31 cellular contexts compared by ENCODE assay signal in genomic region chr1:53255031-53255430, GRCh38. TPM values are rescaled to one million over a fixed set of nuclear protein-coding genes. Genes with fewer than 3 reads are reported as not detected.
DNase-seq lines count a peak whose midpoint lies in the region; ATAC-seq, FAIRE-seq and TF ChIP-seq lines count a peak whose summit lies in the region.
"Had no signal": no experiment of that assay in that cellular context is flagged by ENCODE, and none has a peak within 500 bp of the region (broad histone marks: within the 10 kb centered on the region; RNA-seq: fewer than 3 reads in every experiment).

No MANE protein-coding gene starts in this region.

- no peak for DNase-seq in GM12865 (ENCODE audit: low read depth)
- DNase-seq in endodermal cell, result no peak
- DNase-seq in neural crest cell (ENCODE audit: low read depth, low spot score), result no peak
- DNase-seq in right lobe of liver, result no peak
- DNase-seq in HepG2 (ENCODE audit: low spot score), result no peak
- DNase-seq in NCI-H128 (lab: John Stamatoyannopoulos, UW; ENCODE audit: unreplicated experiment), result no peak
- DNase-seq: activated CD4-positive, alpha-beta T cell treated with anti-CD3 and anti-CD28 coated beads for 48 hours; activated CD8-positive, alpha-beta memory T cell treated with anti-CD3 and anti-CD28 coated beads, Interleukin-2, amount 10 ng/mL, durations not matched to agents 7 days and 5 days; aorta; CD4-positive, alpha-beta T cell; central memory CD4-positive, alpha-beta T cell; dorsolateral prefrontal cortex; foreskin fibroblast; GOT3; heart left ventricle; Kasumi-1; left ventricle myocardium inferior; NCI-H1930; NCI-H2227 treated with DMSO at 0.1 percent for 48 hours; NCI-H69; right cardiac atrium had no signal

- H3K27me3 ChIP-seq in KMS-11 (ENCODE audit: insufficient read depth, low read depth), result no peaks in the 10 kb centered on the region
- no peaks in the 10 kb centered on the region for H3K27me3 ChIP-seq in endodermal cell (ENCODE audit: control insufficient read depth, insufficient read depth, low read length, poor library complexity, severe bottlenecking)
- H3K27me3 ChIP-seq in right lobe of liver, result no peaks in the 10 kb centered on the region
- H3K27me3 ChIP-seq in HepG2 (ENCODE audit: control insufficient read depth in 1 of 2, insufficient read depth in 2 of 2, low read length in 2 of 2), result no peaks in the 10 kb centered on the region
- H3K27me3 ChIP-seq: dorsolateral prefrontal cortex, heart left ventricle had no signal

- ATAC-seq in right lobe of liver (no peak), HepG2 (no peak; the same call in 2 of the 3 replicates)
- ATAC-seq: activated CD8-positive, alpha-beta memory T cell treated with anti-CD3 and anti-CD28 coated beads, Interleukin-2, amount 10 ng/mL, durations not matched to agents 7 days and 5 days; heart left ventricle; right cardiac atrium had no signal

- TF ChIP-seq CTCF in GM12865 (IDR thresholded peaks at IDR 0.05; ENCODE audit: insufficient read depth, low read depth, low read length, missing control alignments) (peak; percentile 4), KMS-11 (conservative IDR thresholded peaks at IDR 0.05; ENCODE audit: low read depth, low read length) (peak; percentile 30), endodermal cell (conservative IDR thresholded peaks at IDR 0.05) (peak; percentile 54), neural crest cell (conservative IDR thresholded peaks at IDR 0.05) (peak; percentile 18), right lobe of liver (IDR thresholded peaks at IDR 0.05) (no peak), HepG2 (CRISPR knock-in tag; IDR thresholded peaks at IDR 0.05) (no peak)

- no peak for TF ChIP-seq POLR2A in right lobe of liver (IDR thresholded peaks at IDR 0.05)
- no peak for TF ChIP-seq POLR2A in HepG2 (IDR thresholded peaks at IDR 0.05; ENCODE audit: insufficient read depth in 1 of 2, low read depth in 2 of 2, low read length in 2 of 2)

- in situ Hi-C loops in HepG2 (cut with HindIII; ENCODE audit: extremely low pct_ligation_motif_present, low pct_unique_long_range_greater_than_20kb), result no loop called here

- no peak overlapping the region for H3K9ac ChIP-seq in KMS-11
- no peak overlapping the region for H3K9ac ChIP-seq in endodermal cell (ENCODE audit: extremely low read depth, low read length, poor library complexity, severe bottlenecking)
- no peak overlapping the region for H3K9ac ChIP-seq in HepG2 (ENCODE audit: insufficient read depth, low read depth, low read length)
- H3K9ac ChIP-seq: parathyroid adenoma had no signal

- H3K4me2 ChIP-seq in KMS-11, result no peak overlapping the region
- H3K4me2 ChIP-seq in HepG2 (ENCODE audit: low read depth, low read length), result no peak overlapping the region

- H3K79me2 ChIP-seq in KMS-11 (ENCODE audit: insufficient read depth, low read depth) (no peaks in the 10 kb centered on the region), HepG2 (ENCODE audit: insufficient read depth, low read length) (no peaks in the 10 kb centered on the region)
- H3K79me2 ChIP-seq: parathyroid adenoma had no signal

- H3K9me3 ChIP-seq in endodermal cell (ENCODE audit: control insufficient read depth, low read length), result no peaks in the 10 kb centered on the region
- no peaks in the 10 kb centered on the region for H3K9me3 ChIP-seq in right lobe of liver
- H3K9me3 ChIP-seq in HepG2 (ENCODE audit: low read length), result no peaks in the 10 kb centered on the region
- H3K9me3 ChIP-seq: heart left ventricle, left ventricle myocardium inferior had no signal

- peaks cover 7% of the 10 kb centered on the region; the same call in 1 of the 2 replicates for H3K36me3 ChIP-seq in KMS-11 (ENCODE audit: insufficient read depth)
- peaks cover 70% of the 10 kb centered on the region for H3K36me3 ChIP-seq in endodermal cell (ENCODE audit: control insufficient read depth, insufficient read depth, low read length)
- no peaks in the 10 kb centered on the region for H3K36me3 ChIP-seq in right lobe of liver
- H3K36me3 ChIP-seq in HepG2 (replicated peaks in 1 of 2; ENCODE audit: control insufficient read depth in 1 of 2, insufficient read depth in 2 of 2, low read length in 2 of 2), result peaks cover 10 to 59% of the 10 kb centered on the region in 2 experiments; a peak in 4 of 5 replicates
- H3K36me3 ChIP-seq: left ventricle myocardium inferior had no signal

- H3K9me3 Mint-ChIP-seq in endodermal cell, result no peaks in the 10 kb centered on the region
- H3K9me3 Mint-ChIP-seq in neural crest cell, result no peaks in the 10 kb centered on the region
- H3K9me3 Mint-ChIP-seq: activated naive CD4-positive, alpha-beta T cell treated with anti-CD3 and anti-CD28 coated beads, Interleukin-2, amount 50 U/mL, for 24 hours; activated T-helper 1 cell treated with anti-CD3 and anti-CD28 coated beads, Interleukin-12 subunit alpha, Interleukin-12 subunit beta, Interleukin-2, Interleukin-4 antibody, amounts not matched to agents 30 ng/mL and 10 ng/mL and 1 ng/mL, durations not matched to agents 14 hours and 24 hours and 36 hours; CD4-positive, alpha-beta T cell; mesothelial cell of epicardium; nephron; stimulated activated naive CD8-positive, alpha-beta T cell treated with anti-CD3 and anti-CD28 coated beads, Interleukin-15, Interleukin-2, amounts not matched to agents 100 ng/mL and 50 ng/mL, for 24 hours had no signal

- CTCF ChIA-PET in HepG2 (lab: Yijun Ruan, JAX; ENCODE audit: low intra/inter-chr PET ratio, low total read pairs), result no interaction called here

- H3K27ac ChIP-seq in KMS-11, result no peak overlapping the region
- no peak overlapping the region for H3K27ac ChIP-seq in endodermal cell (ENCODE audit: low read depth, low read length)
- no peak overlapping the region for H3K27ac ChIP-seq in right lobe of liver
- no peak overlapping the region for H3K27ac ChIP-seq in HepG2 (ENCODE audit: extremely low read length, insufficient read depth, low read length)
- H3K27ac ChIP-seq: dorsolateral prefrontal cortex, heart left ventricle, left ventricle myocardium inferior, parathyroid adenoma, RWPE1, SK-N-MC had no signal

- H2AFZ ChIP-seq in KMS-11 (ENCODE audit: low read depth) (no peak overlapping the region), HepG2 (ENCODE audit: low read length) (no peak overlapping the region)
- H2AFZ ChIP-seq: parathyroid adenoma had no signal

- no peaks in the 10 kb centered on the region for H3K27me3 Mint-ChIP-seq in endodermal cell (ENCODE audit: insufficient read depth)
- no peaks in the 10 kb centered on the region for H3K27me3 Mint-ChIP-seq in neural crest cell (ENCODE audit: low read depth)
- H3K27me3 Mint-ChIP-seq: activated CD8-positive, alpha-beta memory T cell treated with anti-CD3 and anti-CD28 coated beads, Interleukin-2, amount 10 ng/mL, durations not matched to agents 7 days and 5 days; activated naive CD4-positive, alpha-beta T cell treated with anti-CD3 and anti-CD28 coated beads, Interleukin-2, amount 50 U/mL, for 24 hours; CD4-positive, alpha-beta T cell; stimulated activated naive CD8-positive, alpha-beta T cell treated with anti-CD3 and anti-CD28 coated beads, Interleukin-15, Interleukin-2, amounts not matched to agents 100 ng/mL and 50 ng/mL, for 24 hours had no signal

- WGBS in endodermal cell (ENCODE audit: insufficient coverage in 1 of 2, insufficient read length in 1 of 2), 2 experiments, result 93 to 98% methylated on average over 4 of the region's 4 CpGs
- WGBS in right lobe of liver (ENCODE audit: insufficient coverage, low coverage, low lambda C conversion rate, missing lambda C conversion rate), result 100% methylated on average over 1 of the region's 4 CpGs
- WGBS in HepG2 (ENCODE audit: low lambda C conversion rate), result 98% methylated on average over 4 of the region's 4 CpGs

- POLR2A ChIA-PET in HepG2 (lab: Yijun Ruan, JAX), result no interaction called here

- no peak for TF ChIP-seq EP300 in HepG2 (IDR thresholded peaks at IDR 0.05; ENCODE audit: low read depth in 2 of 2, low read length in 2 of 2)
- TF ChIP-seq EP300 in HepG2 (CRISPR knock-in tag; IDR thresholded peaks at IDR 0.05; ENCODE audit: borderline replicate concordance), result no peak

- intact Hi-C loops in right lobe of liver (cut with DNase I) (no loop called here), HepG2 (cut with micrococcal nuclease; ENCODE audit: unreplicated experiment) (no loop called here)

- H3K27ac Mint-ChIP-seq in endodermal cell (no peak overlapping the region), neural crest cell (ENCODE audit: unreplicated experiment) (peak overlapping the region; percentile 58)
- H3K27ac Mint-ChIP-seq: activated CD8-positive, alpha-beta memory T cell treated with anti-CD3 and anti-CD28 coated beads, Interleukin-2, amount 10 ng/mL, durations not matched to agents 7 days and 5 days; activated naive CD4-positive, alpha-beta T cell treated with anti-CD3 and anti-CD28 coated beads, Interleukin-2, amount 50 U/mL, for 24 hours; activated T-helper 1 cell treated with anti-CD3 and anti-CD28 coated beads, Interleukin-12 subunit alpha, Interleukin-12 subunit beta, Interleukin-2, Interleukin-4 antibody, amounts not matched to agents 30 ng/mL and 10 ng/mL and 1 ng/mL, durations not matched to agents 14 hours and 24 hours and 36 hours; CD4-positive, alpha-beta T cell; mesothelial cell of epicardium; nephron; stimulated activated naive CD8-positive, alpha-beta T cell treated with anti-CD3 and anti-CD28 coated beads, Interleukin-15, Interleukin-2, amounts not matched to agents 100 ng/mL and 50 ng/mL, for 24 hours had no signal

- H3K4me3 Mint-ChIP-seq in endodermal cell (no peak overlapping the region), neural crest cell (no peak overlapping the region)
- H3K4me3 Mint-ChIP-seq: activated CD8-positive, alpha-beta memory T cell treated with anti-CD3 and anti-CD28 coated beads, Interleukin-2, amount 10 ng/mL, durations not matched to agents 7 days and 5 days; activated naive CD4-positive, alpha-beta T cell treated with anti-CD3 and anti-CD28 coated beads, Interleukin-2, amount 50 U/mL, for 24 hours; activated T-helper 1 cell treated with anti-CD3 and anti-CD28 coated beads, Interleukin-12 subunit alpha, Interleukin-12 subunit beta, Interleukin-2, Interleukin-4 antibody, amounts not matched to agents 30 ng/mL and 10 ng/mL and 1 ng/mL, durations not matched to agents 14 hours and 24 hours and 36 hours; CD4-positive, alpha-beta T cell; mesothelial cell of epicardium; nephron; stimulated activated naive CD8-positive, alpha-beta T cell treated with anti-CD3 and anti-CD28 coated beads, Interleukin-15, Interleukin-2, amounts not matched to agents 100 ng/mL and 50 ng/mL, for 24 hours had no signal

- no peaks in the 10 kb centered on the region for H3K4me1 Mint-ChIP-seq in endodermal cell
- no peaks in the 10 kb centered on the region for H3K4me1 Mint-ChIP-seq in neural crest cell
- H3K4me1 Mint-ChIP-seq: activated CD8-positive, alpha-beta memory T cell treated with anti-CD3 and anti-CD28 coated beads, Interleukin-2, amount 10 ng/mL, durations not matched to agents 7 days and 5 days; activated naive CD4-positive, alpha-beta T cell treated with anti-CD3 and anti-CD28 coated beads, Interleukin-2, amount 50 U/mL, for 24 hours; mesothelial cell of epicardium; nephron had no signal

- no peaks in the 10 kb centered on the region for H3K4me1 ChIP-seq in KMS-11 (ENCODE audit: low read depth, poor library complexity, severe bottlenecking)
- no peaks in the 10 kb centered on the region for H3K4me1 ChIP-seq in endodermal cell (ENCODE audit: control insufficient read depth, insufficient read depth, low read length)
- H3K4me1 ChIP-seq in right lobe of liver, result no peaks in the 10 kb centered on the region
- H3K4me1 ChIP-seq in HepG2 (ENCODE audit: insufficient read depth, low read length), result no peaks in the 10 kb centered on the region
- H3K4me1 ChIP-seq: left ventricle myocardium inferior, parathyroid adenoma had no signal

- H3K36me3 Mint-ChIP-seq in endodermal cell (ENCODE audit: low read depth) (peaks cover 70% of the 10 kb centered on the region), neural crest cell (ENCODE audit: low read depth) (peaks cover 14% of the 10 kb centered on the region)
- H3K36me3 Mint-ChIP-seq: mesothelial cell of epicardium had no signal

- no peaks in the 10 kb centered on the region for H4K20me1 ChIP-seq in KMS-11 (ENCODE audit: insufficient read depth)
- no peaks in the 10 kb centered on the region for H4K20me1 ChIP-seq in HepG2 (ENCODE audit: insufficient read depth, low read length)

- no TSS peak for BruUV-seq in HepG2 (replicated peaks; lab: Mats Ljungman, UMichigan)

- TF ChIP-seq RAD21 in HepG2 (CRISPR knock-in tag; IDR thresholded peaks at IDR 0.05), result no peak

- no peak overlapping the region for H3K4me3 ChIP-seq in GM12865 (ENCODE audit: low read depth, low read length)
- no peak overlapping the region for H3K4me3 ChIP-seq in KMS-11 (IDR thresholded peaks at IDR 0.05; ENCODE audit: insufficient read depth, low read depth, low read length)
- no peak overlapping the region for H3K4me3 ChIP-seq in endodermal cell (ENCODE audit: low read length)
- no peak overlapping the region for H3K4me3 ChIP-seq in right lobe of liver
- H3K4me3 ChIP-seq in HepG2 (replicated peaks in 1 of 3; ENCODE audit: insufficient read depth in 1 of 3, low read depth in 2 of 3, low read length in 3 of 3), result no peak overlapping the region
- H3K4me3 ChIP-seq: dorsolateral prefrontal cortex, heart left ventricle, left ventricle myocardium inferior, SK-N-MC had no signal

- no peak for FAIRE-seq in HepG2 (lab: Jason Lieb, UNC)
- FAIRE-seq: HTR-8/SVneo had no signal

RNA-seq across cellular contexts. Expression of gene MAGOH, which starts 16.7 kb away (rescaled TPM):
- 10 to 100 TPM; 59.1 to 74.7 TPM for total RNA-seq in endodermal cell
- 96.3 TPM for polyA plus RNA-seq in endodermal cell (2013, experiment 1 of 2)
- polyA plus RNA-seq in endodermal cell (2013, experiment 2 of 2), result 78.8 TPM
- 76.6 and 78.9 TPM in 2 replicates for total RNA-seq in neural crest cell
- total RNA-seq in right lobe of liver, result 10 to 100 TPM; 10.9 to 28.1 (median 19.4) TPM
- total RNA-seq in HepG2 (2016; rRNA removed; fragmentation: Illumina TruSeq; extraction: Trizol), result 87.0 and 145 TPM in 2 replicates
- 21.7 and 23.8 TPM in 2 replicates for total RNA-seq in HepG2 (2016; cell fraction: cytosol; rRNA removed; fragmentation: Illumina TruSeq; extraction: Trizol; ENCODE audit: low read depth)
- 94.7 and 147 TPM in 2 replicates for total RNA-seq in HepG2 (2016; cell fraction: insoluble cytoplasmic fraction; rRNA removed; fragmentation: Illumina TruSeq; extraction: Trizol)
- total RNA-seq in HepG2 (2016; cell fraction: membrane; rRNA removed; fragmentation: Illumina TruSeq; extraction: Trizol), result 19.6 and 26.4 TPM in 2 replicates
- 32.7 and 35.6 TPM in 2 replicates for total RNA-seq in HepG2 (2016; cell fraction: nucleus; rRNA removed; fragmentation: Illumina TruSeq; extraction: Trizol)
- 22.9 and 24.1 TPM in 2 replicates for polyA plus RNA-seq in HepG2 (2011; rRNA removed)
- polyA plus RNA-seq in HepG2 (2011; cell fraction: cytosol; rRNA removed), result 9.5 and 15.8 TPM in 2 replicates
- 3.3 and 4.0 TPM in 2 replicates for polyA plus RNA-seq in HepG2 (2011; cell fraction: nucleus; rRNA removed)
- 66.7 and 95.1 TPM in 2 replicates for polyA plus RNA-seq in HepG2 (2012)
- polyA plus RNA-seq in HepG2 (2016; cell fraction: cytosol; fragmentation: Illumina TruSeq; extraction: Trizol; ENCODE audit: low read depth), result 15.7 and 17.3 TPM in 2 replicates
- 201 and 238 TPM in 2 replicates for polyA plus RNA-seq in HepG2 (2016; cell fraction: insoluble cytoplasmic fraction; fragmentation: Illumina TruSeq; extraction: Trizol; ENCODE audit: low read depth)
- 18.7 and 19.6 TPM in 2 replicates for polyA plus RNA-seq in HepG2 (2016; cell fraction: membrane; fragmentation: Illumina TruSeq; extraction: Trizol; ENCODE audit: low read depth)
- polyA plus RNA-seq in HepG2 (2016; cell fraction: nucleus; fragmentation: Illumina TruSeq; extraction: Trizol; ENCODE audit: insufficient read depth, low read depth), result 61.2 and 72.1 TPM in 2 replicates
- 17.7 and 28.8 TPM in 2 replicates for polyA minus RNA-seq in HepG2 (2011; rRNA and poly(A)+ RNA removed; ENCODE audit: low replicate concordance)
- 17.8 and 19.0 TPM in 2 replicates for polyA minus RNA-seq in HepG2 (2011; cell fraction: cytosol; rRNA and poly(A)+ RNA removed)
- 16.9 and 22.7 TPM in 2 replicates for polyA minus RNA-seq in HepG2 (2011; cell fraction: nucleus; rRNA and poly(A)+ RNA removed)

RNA-seq across cellular contexts. Expression of gene CZIB, which starts 34.6 kb away (rescaled TPM):
- 10 to 100 TPM; 64.4 to 74.2 TPM for total RNA-seq in endodermal cell
- polyA plus RNA-seq in endodermal cell (2013, experiment 1 of 2), result 74.3 TPM
- polyA plus RNA-seq in endodermal cell (2013, experiment 2 of 2), result 62.1 TPM
- 82.2 and 84.1 TPM in 2 replicates for total RNA-seq in neural crest cell
- total RNA-seq in right lobe of liver, result 10 to 100 TPM; 20.6 to 28.8 (median 24.2) TPM
- total RNA-seq in HepG2 (2016; rRNA removed; fragmentation: Illumina TruSeq; extraction: Trizol), result 49.2 and 51.4 TPM in 2 replicates
- 16.0 and 17.6 TPM in 2 replicates for total RNA-seq in HepG2 (2016; cell fraction: cytosol; rRNA removed; fragmentation: Illumina TruSeq; extraction: Trizol; ENCODE audit: low read depth)
- 47.8 and 54.5 TPM in 2 replicates for total RNA-seq in HepG2 (2016; cell fraction: insoluble cytoplasmic fraction; rRNA removed; fragmentation: Illumina TruSeq; extraction: Trizol)
- 20.0 and 23.7 TPM in 2 replicates for total RNA-seq in HepG2 (2016; cell fraction: membrane; rRNA removed; fragmentation: Illumina TruSeq; extraction: Trizol)
- total RNA-seq in HepG2 (2016; cell fraction: nucleus; rRNA removed; fragmentation: Illumina TruSeq; extraction: Trizol), result 41.6 and 41.7 TPM in 2 replicates
- polyA plus RNA-seq in HepG2 (2011; rRNA removed), result 64.8 and 67.0 TPM in 2 replicates
- 40.5 and 42.1 TPM in 2 replicates for polyA plus RNA-seq in HepG2 (2011; cell fraction: cytosol; rRNA removed)
- polyA plus RNA-seq in HepG2 (2011; cell fraction: nucleus; rRNA removed), result 98.1 and 112 TPM in 2 replicates
- 46.9 and 52.9 TPM in 2 replicates for polyA plus RNA-seq in HepG2 (2012)
- 15.2 and 15.7 TPM in 2 replicates for polyA plus RNA-seq in HepG2 (2016; cell fraction: cytosol; fragmentation: Illumina TruSeq; extraction: Trizol; ENCODE audit: low read depth)
- 55.4 and 56.2 TPM in 2 replicates for polyA plus RNA-seq in HepG2 (2016; cell fraction: insoluble cytoplasmic fraction; fragmentation: Illumina TruSeq; extraction: Trizol; ENCODE audit: low read depth)
- 20.1 and 20.5 TPM in 2 replicates for polyA plus RNA-seq in HepG2 (2016; cell fraction: membrane; fragmentation: Illumina TruSeq; extraction: Trizol; ENCODE audit: low read depth)
- polyA plus RNA-seq in HepG2 (2016; cell fraction: nucleus; fragmentation: Illumina TruSeq; extraction: Trizol; ENCODE audit: insufficient read depth, low read depth), result 62.6 and 73.5 TPM in 2 replicates
- polyA minus RNA-seq in HepG2 (2011; rRNA and poly(A)+ RNA removed; ENCODE audit: low replicate concordance), result 24.9 and 31.3 TPM in 2 replicates
- polyA minus RNA-seq in HepG2 (2011; cell fraction: cytosol; rRNA and poly(A)+ RNA removed), result 10.3 and 10.7 TPM in 2 replicates
- 88.7 and 93.7 TPM in 2 replicates for polyA minus RNA-seq in HepG2 (2011; cell fraction: nucleus; rRNA and poly(A)+ RNA removed)

RNA-seq across cellular contexts. Expression of gene CPT2, which starts 58.4 kb away (rescaled TPM):
- total RNA-seq in endodermal cell (10 to 100 TPM; 28.7 to 31.3 TPM), neural crest cell (22.9 and 24.7 TPM in 2 replicates), right lobe of liver (100 to 1,000 TPM in 2 of 6 experiments, 10 to 100 TPM in 4; 37.6 to 108 (median 81.6) TPM), HepG2 (2016; rRNA removed; fragmentation: Illumina TruSeq; extraction: Trizol) (14.1 and 14.6 TPM in 2 replicates)
- 18.8 TPM for polyA plus RNA-seq in endodermal cell (2013, experiment 1 of 2)
- polyA plus RNA-seq in endodermal cell (2013, experiment 2 of 2), result 19.3 TPM
- 1.1 and 1.2 TPM in 2 replicates for total RNA-seq in HepG2 (2016; cell fraction: cytosol; rRNA removed; fragmentation: Illumina TruSeq; extraction: Trizol; ENCODE audit: low read depth)
- total RNA-seq in HepG2 (2016; cell fraction: insoluble cytoplasmic fraction; rRNA removed; fragmentation: Illumina TruSeq; extraction: Trizol), result 13.1 and 14.0 TPM in 2 replicates
- 3.0 and 3.7 TPM in 2 replicates for total RNA-seq in HepG2 (2016; cell fraction: membrane; rRNA removed; fragmentation: Illumina TruSeq; extraction: Trizol)
- 6.2 and 7.9 TPM in 2 replicates for total RNA-seq in HepG2 (2016; cell fraction: nucleus; rRNA removed; fragmentation: Illumina TruSeq; extraction: Trizol)
- 12.6 and 16.0 TPM in 2 replicates for polyA plus RNA-seq in HepG2 (2011; rRNA removed)
- 12.6 and 14.8 TPM in 2 replicates for polyA plus RNA-seq in HepG2 (2011; cell fraction: cytosol; rRNA removed)
- 5.6 and 7.7 TPM in 2 replicates for polyA plus RNA-seq in HepG2 (2011; cell fraction: nucleus; rRNA removed)
- polyA plus RNA-seq in HepG2 (2012), result 9.1 and 13.6 TPM in 2 replicates
- 1.0 and 1.2 TPM in 2 replicates for polyA plus RNA-seq in HepG2 (2016; cell fraction: cytosol; fragmentation: Illumina TruSeq; extraction: Trizol; ENCODE audit: low read depth)
- polyA plus RNA-seq in HepG2 (2016; cell fraction: insoluble cytoplasmic fraction; fragmentation: Illumina TruSeq; extraction: Trizol; ENCODE audit: low read depth), result 15.4 and 15.6 TPM in 2 replicates
- polyA plus RNA-seq in HepG2 (2016; cell fraction: membrane; fragmentation: Illumina TruSeq; extraction: Trizol; ENCODE audit: low read depth), result 1.8 and 2.2 TPM in 2 replicates
- polyA plus RNA-seq in HepG2 (2016; cell fraction: nucleus; fragmentation: Illumina TruSeq; extraction: Trizol; ENCODE audit: insufficient read depth, low read depth), result 9.0 and 10.7 TPM in 2 replicates
- polyA minus RNA-seq in HepG2 (2011; rRNA and poly(A)+ RNA removed; ENCODE audit: low replicate concordance), result 13.9 and 25.3 TPM in 2 replicates
- polyA minus RNA-seq in HepG2 (2011; cell fraction: cytosol; rRNA and poly(A)+ RNA removed), result 8.6 and 11.3 TPM in 2 replicates
- polyA minus RNA-seq in HepG2 (2011; cell fraction: nucleus; rRNA and poly(A)+ RNA removed), result 7.3 and 12.7 TPM in 2 replicates

Comparison
In these comparisons a context has a peak if more than half of its experiments do, and no peak if none do; other contexts are left out.
1. CTCF ChIP-seq: peak in GM12865 (single experiment), KMS-11 (single experiment), endodermal cell (single experiment) and neural crest cell (single experiment); none in right lobe of liver (0 of 4) and HepG2 (single experiment).